In the genomic region with DNA sequence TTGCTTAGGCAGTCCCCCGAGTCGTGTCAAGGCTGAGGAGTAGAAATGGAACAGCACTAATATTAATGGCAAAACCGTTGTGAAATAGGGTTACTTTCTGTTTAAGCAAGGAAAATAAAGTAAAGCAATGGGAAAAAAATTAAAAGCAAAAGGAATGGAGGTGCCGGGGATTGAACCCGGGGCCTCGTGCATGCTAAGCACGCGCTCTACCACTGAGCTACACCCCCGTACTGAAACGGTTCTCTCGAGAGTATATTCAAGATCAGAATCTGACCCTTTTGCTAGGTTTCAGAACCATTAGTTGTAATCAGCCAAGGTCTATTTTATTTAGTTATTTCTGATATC, we compare ENCODE assay signal across 1 cellular context.
A peak's percentile ranks its signal among the peaks of the same experiment; 100 is the strongest.
TF ChIP-seq lines count a peak whose summit lies in the region.

No MANE protein-coding gene starts in this region.

TF ChIP-seq in HepG2, 621 proteins besides CTCF, POLR2A, EP300 and RAD21 (continued from another document and continues in another):
- TF ChIP-seq, protein P1, sequence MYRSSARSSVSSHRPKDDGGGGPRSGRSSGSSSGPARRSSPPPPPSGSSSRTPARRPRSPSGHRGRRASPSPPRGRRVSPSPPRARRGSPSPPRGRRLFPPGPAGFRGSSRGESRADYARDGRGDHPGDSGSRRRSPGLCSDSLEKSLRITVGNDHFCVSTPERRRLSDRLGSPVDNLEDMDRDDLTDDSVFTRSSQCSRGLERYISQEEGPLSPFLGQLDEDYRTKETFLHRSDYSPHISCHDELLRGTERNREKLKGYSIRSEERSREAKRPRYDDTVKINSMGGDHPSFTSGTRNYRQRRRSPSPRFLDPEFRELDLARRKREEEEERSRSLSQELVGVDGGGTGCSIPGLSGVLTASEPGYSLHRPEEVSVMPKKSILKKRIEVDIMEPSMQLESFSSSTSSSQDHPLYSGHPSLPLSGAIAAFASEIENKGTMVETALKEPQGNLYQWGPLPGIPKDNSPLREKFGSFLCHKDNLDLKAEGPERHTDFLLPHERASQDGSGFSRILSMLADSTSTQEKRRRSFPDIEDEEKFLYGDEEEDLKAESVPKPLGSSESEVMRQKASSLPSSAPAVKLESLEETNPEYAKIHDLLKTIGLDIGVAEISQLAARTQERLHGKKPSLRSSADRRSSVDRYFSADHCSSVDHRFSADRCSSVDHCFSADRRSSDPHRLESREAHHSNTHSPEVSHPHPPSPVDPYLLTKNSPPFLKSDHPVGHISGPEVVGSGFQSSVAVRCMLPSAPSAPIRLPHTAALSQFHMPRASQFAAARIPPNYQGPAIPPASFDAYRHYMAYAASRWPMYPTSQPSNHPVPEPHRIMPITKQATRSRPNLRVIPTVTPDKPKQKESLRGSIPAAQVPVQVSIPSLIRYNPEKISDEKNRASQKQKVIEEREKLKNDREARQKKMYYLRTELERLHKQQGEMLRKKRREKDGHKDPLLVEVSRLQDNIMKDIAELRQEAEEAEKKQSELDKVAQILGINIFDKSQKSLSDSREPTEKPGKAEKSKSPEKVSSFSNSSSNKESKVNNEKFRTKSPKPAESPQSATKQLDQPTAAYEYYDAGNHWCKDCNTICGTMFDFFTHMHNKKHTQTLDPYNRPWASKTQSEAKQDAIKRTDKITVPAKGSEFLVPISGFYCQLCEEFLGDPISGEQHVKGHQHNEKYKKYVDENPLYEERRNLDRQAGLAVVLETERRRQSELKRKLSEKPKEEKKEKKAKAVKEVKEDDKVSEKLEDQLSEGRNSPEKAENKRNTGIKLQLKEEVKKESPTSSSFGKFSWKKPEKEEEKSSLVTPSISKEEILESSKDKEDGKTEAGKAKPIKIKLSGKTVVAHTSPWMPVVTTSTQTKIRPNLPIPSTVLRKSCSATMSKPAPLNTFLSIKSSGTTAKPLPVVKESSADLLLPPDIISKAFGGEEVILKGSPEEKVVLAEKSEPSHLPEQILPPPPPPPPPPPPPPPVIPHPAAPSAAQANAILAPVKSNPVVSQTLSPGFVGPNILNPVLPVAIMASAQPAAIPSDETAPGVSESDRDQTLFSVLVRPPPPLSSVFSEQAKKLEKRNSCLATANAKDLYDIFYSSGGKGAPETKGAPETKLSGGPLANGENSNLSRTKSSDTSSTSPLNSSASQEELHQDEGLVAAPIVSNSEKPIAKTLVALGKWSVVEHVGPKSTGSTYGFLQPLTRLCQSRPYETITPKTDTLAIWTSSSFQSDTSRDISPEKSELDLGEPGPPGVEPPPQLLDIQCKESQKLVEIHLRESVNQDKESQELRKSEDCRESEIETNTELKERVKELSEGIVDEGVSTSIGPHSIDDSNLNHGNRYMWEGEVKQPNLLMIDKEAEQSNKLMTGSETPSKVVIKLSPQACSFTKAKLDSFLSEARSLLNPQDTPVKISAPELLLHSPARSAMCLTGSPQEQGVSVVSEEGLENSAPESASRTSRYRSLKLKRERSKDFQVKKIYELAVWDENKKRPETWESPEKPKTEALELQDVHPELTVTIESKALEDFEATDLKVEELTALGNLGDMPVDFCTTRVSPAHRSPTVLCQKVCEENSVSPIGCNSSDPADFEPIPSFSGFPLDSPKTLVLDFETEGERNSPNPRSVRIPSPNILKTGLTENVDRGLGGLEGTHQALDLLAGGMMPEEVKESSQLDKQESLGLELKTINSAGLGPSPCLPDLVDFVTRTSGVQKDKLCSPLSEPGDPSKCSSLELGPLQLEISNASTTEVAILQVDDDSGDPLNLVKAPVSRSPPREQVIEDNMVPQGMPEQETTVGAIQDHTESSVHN (CRISPR knock-in tag; IDR thresholded peaks at IDR 0.05): no peak
- TF ChIP-seq, protein P2, sequence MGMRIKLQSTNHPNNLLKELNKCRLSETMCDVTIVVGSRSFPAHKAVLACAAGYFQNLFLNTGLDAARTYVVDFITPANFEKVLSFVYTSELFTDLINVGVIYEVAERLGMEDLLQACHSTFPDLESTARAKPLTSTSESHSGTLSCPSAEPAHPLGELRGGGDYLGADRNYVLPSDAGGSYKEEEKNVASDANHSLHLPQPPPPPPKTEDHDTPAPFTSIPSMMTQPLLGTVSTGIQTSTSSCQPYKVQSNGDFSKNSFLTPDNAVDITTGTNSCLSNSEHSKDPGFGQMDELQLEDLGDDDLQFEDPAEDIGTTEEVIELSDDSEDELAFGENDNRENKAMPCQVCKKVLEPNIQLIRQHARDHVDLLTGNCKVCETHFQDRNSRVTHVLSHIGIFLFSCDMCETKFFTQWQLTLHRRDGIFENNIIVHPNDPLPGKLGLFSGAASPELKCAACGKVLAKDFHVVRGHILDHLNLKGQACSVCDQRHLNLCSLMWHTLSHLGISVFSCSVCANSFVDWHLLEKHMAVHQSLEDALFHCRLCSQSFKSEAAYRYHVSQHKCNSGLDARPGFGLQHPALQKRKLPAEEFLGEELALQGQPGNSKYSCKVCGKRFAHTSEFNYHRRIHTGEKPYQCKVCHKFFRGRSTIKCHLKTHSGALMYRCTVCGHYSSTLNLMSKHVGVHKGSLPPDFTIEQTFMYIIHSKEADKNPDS (CRISPR knock-in tag; IDR thresholded peaks at IDR 0.05): no peak
- no peak for TF ChIP-seq BCL6 (CRISPR knock-in tag; IDR thresholded peaks at IDR 0.05)
- TF ChIP-seq ZNF260 (CRISPR knock-in tag; IDR thresholded peaks at IDR 0.05; ENCODE audit: borderline replicate concordance, low read depth): no peak
- 0 out of 2 replicates have a peak, but pooled peaks have one; percentile 8 for TF ChIP-seq SP5 (CRISPR knock-in tag; IDR thresholded peaks at IDR 0.05; ENCODE audit: borderline replicate concordance, low read depth)
- no peak for TF ChIP-seq ZNF570 (CRISPR knock-in tag; IDR thresholded peaks at IDR 0.05; ENCODE audit: borderline replicate concordance)
- no peak; the same call in 1 of the 2 replicates for TF ChIP-seq ZKSCAN8 (CRISPR knock-in tag; IDR thresholded peaks at IDR 0.05; ENCODE audit: borderline replicate concordance)
- no peak for TF ChIP-seq NFATC3 (CRISPR knock-in tag; IDR thresholded peaks at IDR 0.05)
- TF ChIP-seq, protein P3, sequence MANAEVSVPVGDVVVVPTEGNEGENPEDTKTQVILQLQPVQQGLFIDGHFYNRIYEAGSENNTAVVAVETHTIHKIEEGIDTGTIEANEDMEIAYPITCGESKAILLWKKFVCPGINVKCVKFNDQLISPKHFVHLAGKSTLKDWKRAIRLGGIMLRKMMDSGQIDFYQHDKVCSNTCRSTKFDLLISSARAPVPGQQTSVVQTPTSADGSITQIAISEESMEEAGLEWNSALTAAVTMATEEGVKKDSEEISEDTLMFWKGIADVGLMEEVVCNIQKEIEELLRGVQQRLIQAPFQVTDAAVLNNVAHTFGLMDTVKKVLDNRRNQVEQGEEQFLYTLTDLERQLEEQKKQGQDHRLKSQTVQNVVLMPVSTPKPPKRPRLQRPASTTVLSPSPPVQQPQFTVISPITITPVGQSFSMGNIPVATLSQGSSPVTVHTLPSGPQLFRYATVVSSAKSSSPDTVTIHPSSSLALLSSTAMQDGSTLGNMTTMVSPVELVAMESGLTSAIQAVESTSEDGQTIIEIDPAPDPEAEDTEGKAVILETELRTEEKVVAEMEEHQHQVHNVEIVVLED (CRISPR knock-in tag; IDR thresholded peaks at IDR 0.05; ENCODE audit: borderline replicate concordance): no peak
- TF ChIP-seq ZNF30 (CRISPR knock-in tag; IDR thresholded peaks at IDR 0.05): no peak
- TF ChIP-seq ETV6 (CRISPR knock-in tag; conservative IDR thresholded peaks at IDR 0.05): no peak
- TF ChIP-seq, protein P4, sequence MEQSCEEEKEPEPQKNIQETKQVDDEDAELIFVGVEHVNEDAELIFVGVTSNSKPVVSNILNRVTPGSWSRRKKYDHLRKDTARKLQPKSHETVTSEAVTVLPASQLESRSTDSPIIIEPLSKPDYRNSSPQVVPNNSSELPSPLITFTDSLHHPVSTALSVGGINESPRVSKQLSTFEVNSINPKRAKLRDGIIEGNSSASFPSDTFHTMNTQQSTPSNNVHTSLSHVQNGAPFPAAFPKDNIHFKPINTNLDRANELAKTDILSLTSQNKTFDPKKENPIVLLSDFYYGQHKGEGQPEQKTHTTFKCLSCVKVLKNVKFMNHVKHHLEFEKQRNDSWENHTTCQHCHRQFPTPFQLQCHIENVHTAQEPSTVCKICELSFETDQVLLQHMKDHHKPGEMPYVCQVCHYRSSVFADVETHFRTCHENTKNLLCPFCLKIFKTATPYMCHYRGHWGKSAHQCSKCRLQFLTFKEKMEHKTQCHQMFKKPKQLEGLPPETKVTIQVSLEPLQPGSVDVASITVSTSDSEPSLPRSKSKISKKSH (CRISPR knock-in tag; IDR thresholded peaks at IDR 0.05; ENCODE audit: borderline replicate concordance): no peak
- no peak for TF ChIP-seq ZMAT3 (CRISPR knock-in tag; conservative IDR thresholded peaks at IDR 0.05)
- TF ChIP-seq DNMT3B (CRISPR knock-in tag; conservative IDR thresholded peaks at IDR 0.05): no peak
- TF ChIP-seq ZNF547 (CRISPR knock-in tag; IDR thresholded peaks at IDR 0.05): no peak
- TF ChIP-seq NFRKB (IDR thresholded peaks at IDR 0.05): no peak
- TF ChIP-seq SNRNP70 (IDR thresholded peaks at IDR 0.05; ENCODE audit: low read depth, low read length): no peak
- TF ChIP-seq RBM22 (optimal IDR thresholded peaks at IDR 0.05; ENCODE audit: low read length): peak; percentile 90
- TF ChIP-seq, protein P5, sequence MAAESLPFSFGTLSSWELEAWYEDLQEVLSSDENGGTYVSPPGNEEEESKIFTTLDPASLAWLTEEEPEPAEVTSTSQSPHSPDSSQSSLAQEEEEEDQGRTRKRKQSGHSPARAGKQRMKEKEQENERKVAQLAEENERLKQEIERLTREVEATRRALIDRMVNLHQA (CRISPR knock-in tag; IDR thresholded peaks at IDR 0.05): no peak
- TF ChIP-seq HOXA3 (CRISPR knock-in tag; IDR thresholded peaks at IDR 0.05): no peak; the same call in 1 of the 2 replicates
- TF ChIP-seq ATF7 (IDR thresholded peaks at IDR 0.05): no peak
- no peak for TF ChIP-seq ATF7 (CRISPR knock-in tag; IDR thresholded peaks at IDR 0.05)
- TF ChIP-seq, protein P6, sequence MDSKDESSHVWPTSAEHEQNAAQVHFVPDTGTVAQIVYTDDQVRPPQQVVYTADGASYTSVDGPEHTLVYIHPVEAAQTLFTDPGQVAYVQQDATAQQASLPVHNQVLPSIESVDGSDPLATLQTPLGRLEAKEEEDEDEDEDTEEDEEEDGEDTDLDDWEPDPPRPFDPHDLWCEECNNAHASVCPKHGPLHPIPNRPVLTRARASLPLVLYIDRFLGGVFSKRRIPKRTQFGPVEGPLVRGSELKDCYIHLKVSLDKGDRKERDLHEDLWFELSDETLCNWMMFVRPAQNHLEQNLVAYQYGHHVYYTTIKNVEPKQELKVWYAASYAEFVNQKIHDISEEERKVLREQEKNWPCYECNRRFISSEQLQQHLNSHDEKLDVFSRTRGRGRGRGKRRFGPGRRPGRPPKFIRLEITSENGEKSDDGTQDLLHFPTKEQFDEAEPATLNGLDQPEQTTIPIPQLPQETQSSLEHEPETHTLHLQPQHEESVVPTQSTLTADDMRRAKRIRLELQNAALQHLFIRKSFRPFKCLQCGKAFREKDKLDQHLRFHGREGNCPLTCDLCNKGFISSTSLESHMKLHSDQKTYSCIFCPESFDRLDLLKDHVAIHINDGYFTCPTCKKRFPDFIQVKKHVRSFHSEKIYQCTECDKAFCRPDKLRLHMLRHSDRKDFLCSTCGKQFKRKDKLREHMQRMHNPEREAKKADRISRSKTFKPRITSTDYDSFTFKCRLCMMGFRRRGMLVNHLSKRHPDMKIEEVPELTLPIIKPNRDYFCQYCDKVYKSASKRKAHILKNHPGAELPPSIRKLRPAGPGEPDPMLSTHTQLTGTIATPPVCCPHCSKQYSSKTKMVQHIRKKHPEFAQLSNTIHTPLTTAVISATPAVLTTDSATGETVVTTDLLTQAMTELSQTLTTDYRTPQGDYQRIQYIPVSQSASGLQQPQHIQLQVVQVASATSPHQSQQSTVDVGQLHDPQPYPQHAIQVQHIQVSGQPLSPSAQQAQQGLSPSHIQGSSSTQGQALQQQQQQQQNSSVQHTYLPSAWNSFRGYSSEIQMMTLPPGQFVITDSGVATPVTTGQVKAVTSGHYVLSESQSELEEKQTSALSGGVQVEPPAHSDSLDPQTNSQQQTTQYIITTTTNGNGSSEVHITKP (CRISPR knock-in tag; IDR thresholded peaks at IDR 0.05; ENCODE audit: low read depth): 0 out of 2 replicates have a peak, but pooled peaks have one; percentile 14
